28 cellular contexts compared by ENCODE assay signal in genomic region chr6:137058037-137058436, GRCh38.
"Had no signal": no experiment of that assay in that cellular context is flagged by ENCODE, and none has a peak within 500 bp of the region (broad histone marks: within the 10 kb centered on the region; RNA-seq: fewer than 3 reads in every experiment).

No MANE protein-coding gene starts in this region.

- H3K4me3 Mint-ChIP-seq: stimulated activated effector memory CD8-positive, alpha-beta T cell treated with anti-CD3 and anti-CD28 coated beads, Interleukin-12 subunit alpha, Interleukin-12 subunit beta, amount 100 ng/mL, for 72 hours; stimulated activated memory B cell treated with anti-CD40 and anti-IgM and Interleukin-4, amounts not matched to agents 10 μg/mL and 1 μg/mL and 100 μg/mL, for 72 hours; stimulated activated naive B cell treated with anti-CD40 and anti-IgM and Interleukin-4, amounts not matched to agents 10 μg/mL and 1 μg/mL and 100 μg/mL, for 72 hours; stimulated activated naive CD8-positive, alpha-beta T cell treated with anti-CD3 and anti-CD28 coated beads, Interleukin-15, amount 100 ng/mL, for 72 hours; stimulated activated naive CD8-positive, alpha-beta T cell treated with anti-CD3 and anti-CD28 coated beads, Interleukin-15, Interleukin-2, amounts not matched to agents 100 ng/mL and 50 ng/mL, for 24 hours; type B pancreatic cell had no signal

- ATAC-seq: stimulated activated effector memory CD8-positive, alpha-beta T cell treated with anti-CD3 and anti-CD28 coated beads, Interleukin-12 subunit alpha, Interleukin-12 subunit beta, amount 100 ng/mL, for 72 hours; stimulated activated memory B cell treated with anti-CD40 and anti-IgM and Interleukin-4, amounts not matched to agents 10 μg/mL and 1 μg/mL and 100 μg/mL, for 72 hours; stimulated activated naive B cell treated with anti-CD40 and anti-IgM and Interleukin-4, amounts not matched to agents 10 μg/mL and 1 μg/mL and 100 μg/mL, for 72 hours; stimulated activated naive CD8-positive, alpha-beta T cell treated with anti-CD3 and anti-CD28 coated beads, Interleukin-15, amount 100 ng/mL, for 72 hours; stimulated activated naive CD8-positive, alpha-beta T cell treated with anti-CD3 and anti-CD28 coated beads, Interleukin-15, Interleukin-2, amounts not matched to agents 100 U/mL and 50 U/mL, for 24 hours; upper lobe of right lung had no signal

- DNase-seq: stimulated activated CD4-positive, alpha-beta T cell treated with anti-CD3 and anti-CD28 coated beads, Interleukin-2, amount 100 ng/mL, for 48 hours; stimulated activated CD4-positive, alpha-beta T cell treated with anti-CD3 and anti-CD28 coated beads, Interleukin-4, amount 100 ng/mL, for 1 hour; stimulated activated CD4-positive, alpha-beta T cell treated with anti-CD3 and anti-CD28 coated beads, Interleukin-4, amount 100 ng/mL, for 24 hours; stimulated activated CD4-positive, alpha-beta T cell treated with anti-CD3 and anti-CD28 coated beads, Interleukin-4, amount 100 ng/mL, for 4 hours; stimulated activated CD8-positive, alpha-beta memory T cell treated with anti-CD3 and anti-CD28 coated beads, Interleukin-4, amount 100 ng/mL, for 48 hours; stimulated activated naive B cell treated with anti-CD40 and anti-IgM and Interleukin-4, amounts not matched to agents 10 μg/mL and 1 μg/mL and 100 μg/mL, for 72 hours; stimulated activated naive CD4-positive, alpha-beta T cell; stimulated activated naive CD4-positive, alpha-beta T cell treated with Interleukin-2 at 50 U/mL for 16 hours; stimulated activated naive CD8-positive, alpha-beta T cell treated with anti-CD3 and anti-CD28 coated beads, Interleukin-15, amount 100 ng/mL, for 72 hours; stimulated activated naive CD8-positive, alpha-beta T cell treated with anti-CD3 and anti-CD28 coated beads, Interleukin-15, Interleukin-2, amounts not matched to agents 100 U/mL and 50 U/mL, for 24 hours; stomach; substantia nigra; thyroid gland; tibial artery; transverse colon; trophoblast cell; upper lobe of left lung; upper lobe of right lung; uterus had no signal

- H3K27me3 ChIP-seq: stomach, suprapubic skin, thyroid gland, tibial artery, tibial nerve, upper lobe of left lung, upper lobe of right lung, uterus, vagina had no signal

- H3K36me3 Mint-ChIP-seq: stimulated activated effector memory CD8-positive, alpha-beta T cell treated with anti-CD3 and anti-CD28 coated beads, Interleukin-12 subunit alpha, Interleukin-12 subunit beta, amount 100 ng/mL, for 72 hours; stimulated activated memory B cell treated with anti-CD40 and anti-IgM and Interleukin-4, amounts not matched to agents 10 μg/mL and 1 μg/mL and 100 μg/mL, for 72 hours; stimulated activated naive B cell treated with anti-CD40 and anti-IgM and Interleukin-4, amounts not matched to agents 10 μg/mL and 1 μg/mL and 100 μg/mL, for 72 hours; type B pancreatic cell had no signal

- H3K36me3 ChIP-seq: stomach, suprapubic skin, thoracic aorta, thyroid gland, tibial artery, tibial nerve, transverse colon, upper lobe of left lung, upper lobe of right lung, uterus, vagina had no signal

- H3K27ac Mint-ChIP-seq: stimulated activated effector memory CD8-positive, alpha-beta T cell treated with anti-CD3 and anti-CD28 coated beads, Interleukin-12 subunit alpha, Interleukin-12 subunit beta, amount 100 ng/mL, for 72 hours; stimulated activated memory B cell treated with anti-CD40 and anti-IgM and Interleukin-4, amounts not matched to agents 10 μg/mL and 1 μg/mL and 100 μg/mL, for 72 hours; stimulated activated naive B cell treated with anti-CD40 and anti-IgM and Interleukin-4, amounts not matched to agents 10 μg/mL and 1 μg/mL and 100 μg/mL, for 72 hours; stimulated activated naive CD8-positive, alpha-beta T cell treated with anti-CD3 and anti-CD28 coated beads, Interleukin-15, amount 100 ng/mL, for 72 hours; stimulated activated naive CD8-positive, alpha-beta T cell treated with anti-CD3 and anti-CD28 coated beads, Interleukin-15, Interleukin-2, amounts not matched to agents 100 ng/mL and 50 ng/mL, for 24 hours; type B pancreatic cell had no signal

- H3K4me1 ChIP-seq: stomach, suprapubic skin, thyroid gland, tibial artery, tibial nerve, transverse colon, upper lobe of left lung, upper lobe of right lung, uterus, vagina had no signal

- H3K9me3 ChIP-seq: stomach, suprapubic skin, thoracic aorta, thyroid gland, tibial artery, tibial nerve, transverse colon, upper lobe of left lung, upper lobe of right lung, uterus, vagina had no signal

- H3K9me3 Mint-ChIP-seq: stimulated activated effector memory CD8-positive, alpha-beta T cell treated with anti-CD3 and anti-CD28 coated beads, Interleukin-12 subunit alpha, Interleukin-12 subunit beta, amount 100 ng/mL, for 72 hours; stimulated activated naive B cell treated with anti-CD40 and anti-IgM and Interleukin-4, amounts not matched to agents 10 μg/mL and 1 μg/mL and 100 μg/mL, for 72 hours; stimulated activated naive CD8-positive, alpha-beta T cell treated with anti-CD3 and anti-CD28 coated beads, Interleukin-15, amount 100 ng/mL, for 72 hours; stimulated activated naive CD8-positive, alpha-beta T cell treated with anti-CD3 and anti-CD28 coated beads, Interleukin-15, Interleukin-2, amounts not matched to agents 100 ng/mL and 50 ng/mL, for 24 hours; type B pancreatic cell had no signal

- H3K27ac ChIP-seq: stomach, suprapubic skin, thoracic aorta, thyroid gland, tibial artery, tibial nerve, transverse colon, upper lobe of left lung, upper lobe of right lung, uterus, vagina had no signal

- FAIRE-seq: urothelium cell line had no signal

- H3K4me1 Mint-ChIP-seq: stimulated activated effector memory CD8-positive, alpha-beta T cell treated with anti-CD3 and anti-CD28 coated beads, Interleukin-12 subunit alpha, Interleukin-12 subunit beta, amount 100 ng/mL, for 72 hours; stimulated activated memory B cell treated with anti-CD40 and anti-IgM and Interleukin-4, amounts not matched to agents 10 μg/mL and 1 μg/mL and 100 μg/mL, for 72 hours; stimulated activated naive B cell treated with anti-CD40 and anti-IgM and Interleukin-4, amounts not matched to agents 10 μg/mL and 1 μg/mL and 100 μg/mL, for 72 hours; stimulated activated naive CD8-positive, alpha-beta T cell treated with anti-CD3 and anti-CD28 coated beads, Interleukin-15, amount 100 ng/mL, for 72 hours had no signal

- H3K4me3 ChIP-seq: stomach, suprapubic skin, thoracic aorta, thyroid gland, tibial artery, tibial nerve, transverse colon, upper lobe of left lung, upper lobe of right lung, uterus, vagina had no signal
